ENCODE assay signal across 1 cellular context in the genomic region with DNA sequence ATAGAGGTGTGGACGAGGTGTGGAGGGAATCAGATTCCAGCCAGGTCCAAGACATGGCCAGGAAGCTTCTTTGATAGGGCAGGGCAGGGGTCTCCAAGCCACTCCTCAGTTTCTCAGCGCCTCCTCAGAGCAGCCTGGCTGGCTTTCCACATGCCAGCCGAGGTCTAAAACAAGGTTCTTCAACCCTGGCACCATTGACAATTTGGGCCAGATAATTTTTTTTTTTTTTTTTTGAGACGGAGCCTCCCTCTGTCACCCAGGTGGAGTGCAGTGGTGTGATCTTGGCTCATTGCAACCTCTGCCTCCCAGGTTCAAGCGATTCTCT.
TF ChIP-seq lines count a peak whose summit lies in the region.

No MANE protein-coding gene starts in this region.

TF ChIP-seq in endothelial cell of umbilical vein, 7 proteins besides CTCF, POLR2A, EP300 and RAD21:
- TF ChIP-seq GATA2 (IDR thresholded peaks at IDR 0.05; ENCODE audit: insufficient read depth, insufficient read length, low read depth, low read length) = peak; percentile 44
- no peak for TF ChIP-seq MYC (IDR thresholded peaks at IDR 0.05; ENCODE audit: low read depth, low read length)
